ENCODE assay signal across 8 cellular contexts in the genomic region with DNA sequence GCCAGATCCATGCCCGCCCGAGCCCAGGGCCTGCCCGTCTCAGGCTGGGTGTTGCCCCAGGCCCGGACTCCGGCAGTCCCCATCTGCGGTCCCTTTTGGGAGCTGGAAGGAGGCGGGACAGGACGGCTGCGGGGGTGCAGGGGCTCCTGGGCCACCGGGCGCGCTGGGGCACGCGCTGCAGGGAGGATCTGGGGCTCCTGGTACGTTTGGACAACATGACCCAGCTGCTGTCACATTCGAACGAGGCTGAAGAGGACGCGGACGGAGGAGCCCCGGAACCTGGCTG. TPM values are rescaled to one million over a fixed set of nuclear protein-coding genes. Genes with fewer than 3 reads are reported as not detected.
DNase-seq lines count a peak whose midpoint lies in the region; ATAC-seq and TF ChIP-seq lines count a peak whose summit lies in the region.

No MANE protein-coding gene starts in this region.

- H3K4me3 Mint-ChIP-seq in CD8-positive, alpha-beta T cell: peak overlapping the region; percentile 71
- peak overlapping the region; percentile 67 for H3K4me3 Mint-ChIP-seq in activated CD8-positive, alpha-beta T cell treated with anti-CD3 and anti-CD28 coated beads, Interleukin-2, amount 10 ng/mL, durations not matched to agents 7 days and 5 days

- peak overlapping the region; percentile 61; the same call in 1 of the 2 replicates for H3K9ac ChIP-seq in iPS-20b (ENCODE audit: low read depth, low read length)
- H3K9ac ChIP-seq in subcutaneous abdominal adipose tissue (ENCODE audit: low read length in 5 of 5): peak overlapping the region in 4 of 5 donors; percentile 76 to 84 (median 80)

- no peaks in the 10 kb centered on the region for H3K27me3 Mint-ChIP-seq in CD8-positive, alpha-beta T cell (ENCODE audit: low read depth)
- no peaks in the 10 kb centered on the region for H3K27me3 Mint-ChIP-seq in activated CD8-positive, alpha-beta T cell treated with anti-CD3 and anti-CD28 coated beads, Interleukin-2, amount 10 ng/mL, durations not matched to agents 7 days and 5 days (ENCODE audit: low read depth)

- no peak for TF ChIP-seq CTCF in CD8-positive, alpha-beta T cell (IDR thresholded peaks at IDR 0.05)

- DNase-seq in CD8-positive, alpha-beta T cell: peak in 1 of 7 experiments; percentile 23
- DNase-seq in activated CD8-positive, alpha-beta T cell treated with anti-CD3 and anti-CD28 coated beads, Interleukin-2, amount 10 ng/mL, durations not matched to agents 7 days and 5 days: peak; percentile 50
- DNase-seq in NCI-H345 (lab: John Stamatoyannopoulos, UW): no peak

- H3K9me3 ChIP-seq in CD8-positive, alpha-beta T cell (ENCODE audit: low read length): no peaks in the 10 kb centered on the region
- H3K9me3 ChIP-seq in iPS-20b (ENCODE audit: insufficient read depth, low read depth, low read length): no peaks in the 10 kb centered on the region
- H3K9me3 ChIP-seq in subcutaneous abdominal adipose tissue (ENCODE audit: control insufficient read depth in 5 of 5, low read length in 5 of 5): no peaks in the 10 kb centered on the region

- intact Hi-C loops in CD8-positive, alpha-beta T cell (cut with DNase I, micrococcal nuclease): loop anchor here (5.0 kb wide), 4 partner anchors 51 to 276 kb away; partner anchors contain the start of gene MMP23B (in 1 of the 2)

- CTCF ChIA-PET in CD8-positive, alpha-beta T cell (lab: Charles Lee): interaction anchor here (0.7 to 4.0 kb wide), 14 partner anchors 8 to 230 kb away, joined by 3 to 24 read pairs (median 3); partner anchors contain the start of gene NADK
- CTCF ChIA-PET in activated CD8-positive, alpha-beta T cell treated with anti-CD3 and anti-CD28 coated beads, Interleukin-2, amount 10 ng/mL, durations not matched to agents 7 days and 5 days (lab: Charles Lee): interaction anchor here (0.6 to 4.2 kb wide), 20 partner anchors 10 to 184 kb away, joined by 3 to 38 read pairs (median 4); partner anchors contain the start of gene CDK11A

- H3K4me1 ChIP-seq in CD8-positive, alpha-beta T cell (ENCODE audit: insufficient read depth, low read length): peaks cover 10% of the 10 kb centered on the region
- H3K4me1 ChIP-seq in iPS-20b (ENCODE audit: insufficient read depth, low read length): peaks cover 3% of the 10 kb centered on the region; the same call in 1 of the 2 replicates
- peaks cover 0 to 31% (median 23%) of the 10 kb centered on the region in 5 donors for H3K4me1 ChIP-seq in subcutaneous abdominal adipose tissue (ENCODE audit: control insufficient read depth in 5 of 5, insufficient read depth in 5 of 5, low read length in 5 of 5)

- peak overlapping the region; percentile 62 for H3K27ac ChIP-seq in CD8-positive, alpha-beta T cell (ENCODE audit: low read depth, low read length)
- H3K27ac ChIP-seq in iPS-20b (ENCODE audit: low read length) (no peak overlapping the region), subcutaneous abdominal adipose tissue (ENCODE audit: low read depth, low read length) (peak overlapping the region; percentile 62)

- no peaks in the 10 kb centered on the region for H3K36me3 ChIP-seq in CD8-positive, alpha-beta T cell (ENCODE audit: insufficient read depth, low read length)
- H3K36me3 ChIP-seq in iPS-20b (ENCODE audit: insufficient read depth, low read depth, low read length) (no peaks in the 10 kb centered on the region), subcutaneous abdominal adipose tissue (ENCODE audit: control insufficient read depth in 5 of 5, insufficient read depth in 5 of 5, low read length in 5 of 5) (no peaks in the 10 kb centered on the region)

- no peaks in the 10 kb centered on the region for H3K27me3 ChIP-seq in CD8-positive, alpha-beta T cell (ENCODE audit: insufficient read depth, low read length)
- H3K27me3 ChIP-seq in iPS-20b (ENCODE audit: insufficient read depth, low read length) (peaks cover 3% of the 10 kb centered on the region; the same call in 1 of the 2 replicates), subcutaneous abdominal adipose tissue (ENCODE audit: control insufficient read depth in 5 of 5, insufficient read depth in 4 of 5, low read length in 5 of 5) (no peaks in the 10 kb centered on the region)

- H3K4me1 Mint-ChIP-seq in CD8-positive, alpha-beta T cell (ENCODE audit: low read depth): peaks cover 11% of the 10 kb centered on the region
- H3K4me1 Mint-ChIP-seq in activated CD8-positive, alpha-beta T cell treated with anti-CD3 and anti-CD28 coated beads, Interleukin-2, amount 10 ng/mL, durations not matched to agents 7 days and 5 days (ENCODE audit: low read depth): peaks cover 21% of the 10 kb centered on the region

- H3K36me3 Mint-ChIP-seq in CD8-positive, alpha-beta T cell: no peaks in the 10 kb centered on the region
- H3K36me3 Mint-ChIP-seq in activated CD8-positive, alpha-beta T cell treated with anti-CD3 and anti-CD28 coated beads, Interleukin-2, amount 10 ng/mL, durations not matched to agents 7 days and 5 days (ENCODE audit: low read depth): no peaks in the 10 kb centered on the region

- peak overlapping the region; percentile 67 for H3K4me3 ChIP-seq in CD8-positive, alpha-beta T cell (ENCODE audit: low read depth, low read length)
- peak overlapping the region; percentile 69 for H3K4me3 ChIP-seq in iPS-20b (ENCODE audit: low read length)
- H3K4me3 ChIP-seq in subcutaneous abdominal adipose tissue (ENCODE audit: low read depth in 1 of 5, low read length in 5 of 5): peak overlapping the region in 4 of 5 donors; percentile 66 to 79 (median 70)

- no peak for ATAC-seq in CD8-positive, alpha-beta T cell
- ATAC-seq in HG02798 (IDR thresholded peaks at IDR 0.05; ENCODE audit: poor library complexity, unreplicated experiment) (peak; percentile 7), GM18519 (IDR thresholded peaks at IDR 0.05; ENCODE audit: low FRiP score, unreplicated experiment) (no peak), GM19035 (IDR thresholded peaks at IDR 0.05; ENCODE audit: unreplicated experiment) (no peak)
- peak; percentile 31 for ATAC-seq in activated CD8-positive, alpha-beta T cell treated with anti-CD3 and anti-CD28 coated beads, Interleukin-2, amount 10 ng/mL, durations not matched to agents 7 days and 5 days

- POLR2A ChIA-PET in CD8-positive, alpha-beta T cell (lab: Charles Lee): interaction anchor here (1.0 to 2.0 kb wide), 10 partner anchors 13 to 279 kb away, joined by 3 to 11 read pairs (median 4); partner anchors contain the start of gene CDK11A
- POLR2A ChIA-PET in activated CD8-positive, alpha-beta T cell treated with anti-CD3 and anti-CD28 coated beads, Interleukin-2, amount 10 ng/mL, durations not matched to agents 7 days and 5 days (lab: Charles Lee): interaction anchor here (0.9 to 2.2 kb wide), 8 partner anchors 9 to 184 kb away, joined by 3 to 11 read pairs (median 5); partner anchors contain the start of gene CDK11A

- peak overlapping the region; percentile 49 for H3K27ac Mint-ChIP-seq in CD8-positive, alpha-beta T cell
- H3K27ac Mint-ChIP-seq in activated CD8-positive, alpha-beta T cell treated with anti-CD3 and anti-CD28 coated beads, Interleukin-2, amount 10 ng/mL, durations not matched to agents 7 days and 5 days: peak overlapping the region; percentile 77

- H3K9me3 Mint-ChIP-seq in CD8-positive, alpha-beta T cell: no peaks in the 10 kb centered on the region
- H3K9me3 Mint-ChIP-seq in activated CD8-positive, alpha-beta T cell treated with anti-CD3 and anti-CD28 coated beads, Interleukin-2, amount 10 ng/mL, durations not matched to agents 7 days and 5 days (ENCODE audit: insufficient read depth): no peaks in the 10 kb centered on the region

RNA-seq across cellular contexts. Expression of gene CALML6, which starts 6.6 kb away (rescaled TPM):
- 1 to 10 TPM; 1.0 to 1.2 TPM for total RNA-seq in CD8-positive, alpha-beta T cell
- total RNA-seq in activated CD8-positive, alpha-beta T cell treated with anti-CD3 and anti-CD28 coated beads, Interleukin-2, amount 10 ng/mL, durations not matched to agents 7 days and 5 days: under 1 TPM; 0.21 to 0.42 TPM

RNA-seq across cellular contexts. Expression of gene TMEM52, which starts 10.6 kb away (rescaled TPM):
- total RNA-seq in CD8-positive, alpha-beta T cell: 1 to 10 TPM; 1.9 to 2.2 TPM
- under 1 TPM in 1 of 2 experiments, not detected in 1; 0.70 TPM for total RNA-seq in activated CD8-positive, alpha-beta T cell treated with anti-CD3 and anti-CD28 coated beads, Interleukin-2, amount 10 ng/mL, durations not matched to agents 7 days and 5 days

RNA-seq across cellular contexts. Expression of gene GNB1, which starts 17.6 kb away (rescaled TPM):
- total RNA-seq in CD8-positive, alpha-beta T cell: 100 to 1,000 TPM; 145 to 147 TPM
- 100 to 1,000 TPM; 398 TPM for total RNA-seq in activated CD8-positive, alpha-beta T cell treated with anti-CD3 and anti-CD28 coated beads, Interleukin-2, amount 10 ng/mL, durations not matched to agents 7 days and 5 days

Comparison
In these comparisons a context has a peak if more than half of its experiments do, and no peak if none do; other contexts are left out.
1. ATAC-seq: peak in HG02798 (single experiment) and activated CD8-positive, alpha-beta T cell treated with anti-CD3 and anti-CD28 coated beads, Interleukin-2, amount 10 ng/mL, durations not matched to agents 7 days and 5 days (single experiment); none in CD8-positive, alpha-beta T cell (single experiment), GM18519 (single experiment) and GM19035 (single experiment).
2. Peak in every context shown above with its lines, with median percentiles within 50 percentile points of each other: H3K4me3 ChIP-seq.